ENCODE assay signal across 16 cellular contexts in the genomic region with DNA sequence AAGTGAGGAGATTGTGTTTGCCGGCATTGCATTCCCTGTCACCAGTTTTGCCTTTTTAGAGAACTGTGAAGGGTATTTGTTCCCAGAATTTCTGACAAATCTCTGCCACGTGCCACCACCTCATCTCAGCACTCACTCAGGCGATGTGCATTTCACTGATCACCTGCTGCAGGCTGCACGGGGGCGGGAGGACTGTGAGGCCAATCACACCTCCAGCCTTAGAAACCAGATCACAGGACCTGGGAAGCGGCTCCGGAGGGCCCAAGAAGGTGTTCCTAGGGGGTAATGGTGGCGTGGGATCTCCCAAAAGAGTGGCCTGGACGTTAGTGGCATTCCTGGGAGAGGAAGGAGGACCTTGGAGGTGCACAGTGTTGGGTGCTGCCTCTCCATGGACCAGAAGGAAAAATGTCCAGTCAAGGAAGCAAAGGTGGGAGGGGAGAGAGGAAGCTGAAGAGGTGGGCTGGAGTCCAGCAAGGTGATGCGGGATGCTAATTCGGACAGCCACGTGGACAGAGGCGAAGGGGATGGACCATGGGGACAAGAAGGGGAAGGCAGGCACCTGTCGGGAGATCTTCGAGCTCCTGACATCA.
DNase-seq lines count a peak whose midpoint lies in the region; ATAC-seq and TF ChIP-seq lines count a peak whose summit lies in the region.
"Had no signal": no experiment of that assay in that cellular context is flagged by ENCODE, and none has a peak within 500 bp of the region (broad histone marks: within the 10 kb centered on the region; RNA-seq: fewer than 3 reads in every experiment).

No MANE protein-coding gene starts in this region.

- TF ChIP-seq CTCF in osteoblast (IDR thresholded peaks at IDR 0.05; ENCODE audit: extremely low read depth, low read depth, low read length) (no peak), foreskin fibroblast (IDR thresholded peaks at IDR 0.05; ENCODE audit: low read depth, low read length) (no peak)

- H3K36me3 ChIP-seq in osteoblast (ENCODE audit: insufficient read depth, low read length): no peaks in the 10 kb centered on the region

- intact Hi-C loops in cardiac septum (cut with DNase I) (no loop called here), left cardiac atrium (cut with DNase I) (no loop called here)

- no peak overlapping the region for H3K27ac ChIP-seq in osteoblast (ENCODE audit: low read depth, low read length)
- H3K27ac ChIP-seq: C4-2B had no signal

- no peaks in the 10 kb centered on the region for H3K9me3 ChIP-seq in osteoblast (ENCODE audit: low read depth, low read length)
- H3K9me3 ChIP-seq: SK-N-SH had no signal

- H4K20me1 ChIP-seq in osteoblast (ENCODE audit: insufficient read depth, low read length): no peaks in the 10 kb centered on the region

- H3K79me2 ChIP-seq in osteoblast (ENCODE audit: insufficient read depth, low read length): no peaks in the 10 kb centered on the region

- H3K27me3 ChIP-seq in osteoblast (ENCODE audit: insufficient read depth, low read length): peaks cover 4% of the 10 kb centered on the region

- no peak for ATAC-seq in left cardiac atrium

- H3K4me3 ChIP-seq in osteoblast (ENCODE audit: insufficient read depth, low read length) (no peak overlapping the region), foreskin fibroblast (ENCODE audit: low read depth in 1 of 2, low read length in 2 of 2) (no peak overlapping the region)

- H3K4me1 ChIP-seq in osteoblast (ENCODE audit: insufficient read depth, low read length): no peaks in the 10 kb centered on the region

- H2AFZ ChIP-seq in osteoblast (ENCODE audit: low read length): no peak overlapping the region

- peak; percentile 49 for DNase-seq in cardiac septum (ENCODE audit: low spot score)
- DNase-seq in left cardiac atrium: no peak
- peak; percentile 48 for DNase-seq in islet precursor cell
- peak; percentile 58 for DNase-seq in osteoblast (ENCODE audit: insufficient read length, low spot score, missing footprints)
- no peak for DNase-seq in foreskin fibroblast
- no peak for DNase-seq in stimulated activated naive CD4-positive, alpha-beta T cell treated with Interleukin-2 at 50 U/mL for 16 hours (lab: John Stamatoyannopoulos, UW)
- no peak for DNase-seq in activated CD4-positive, alpha-beta T cell treated with anti-CD3 and anti-CD28 coated beads for 1 hour
- DNase-seq: Karpas-422, NCI-H1417, NCI-H1694 treated with DMSO at 0.1 percent for 48 hours, NCI-H2081 treated with DMSO at 0.1 percent for 48 hours, NCI-H526, OCI-M1, Right ventricle myocardium superior had no signal

- no peak overlapping the region for H3K4me2 ChIP-seq in osteoblast (ENCODE audit: insufficient read depth, low read length)
- H3K4me2 ChIP-seq: SK-N-SH had no signal

Comparison
In these comparisons a context has a peak if more than half of its experiments do, and no peak if none do; other contexts are left out.
1. DNase-seq: peak in cardiac septum (single experiment), islet precursor cell (single experiment) and osteoblast (single experiment); none in left cardiac atrium (single experiment), foreskin fibroblast (0 of 2), stimulated activated naive CD4-positive, alpha-beta T cell treated with Interleukin-2 at 50 U/mL for 16 hours (single experiment) and activated CD4-positive, alpha-beta T cell treated with anti-CD3 and anti-CD28 coated beads for 1 hour (single experiment).